ENCODE assay signal across 2 cellular contexts in the genomic region with DNA sequence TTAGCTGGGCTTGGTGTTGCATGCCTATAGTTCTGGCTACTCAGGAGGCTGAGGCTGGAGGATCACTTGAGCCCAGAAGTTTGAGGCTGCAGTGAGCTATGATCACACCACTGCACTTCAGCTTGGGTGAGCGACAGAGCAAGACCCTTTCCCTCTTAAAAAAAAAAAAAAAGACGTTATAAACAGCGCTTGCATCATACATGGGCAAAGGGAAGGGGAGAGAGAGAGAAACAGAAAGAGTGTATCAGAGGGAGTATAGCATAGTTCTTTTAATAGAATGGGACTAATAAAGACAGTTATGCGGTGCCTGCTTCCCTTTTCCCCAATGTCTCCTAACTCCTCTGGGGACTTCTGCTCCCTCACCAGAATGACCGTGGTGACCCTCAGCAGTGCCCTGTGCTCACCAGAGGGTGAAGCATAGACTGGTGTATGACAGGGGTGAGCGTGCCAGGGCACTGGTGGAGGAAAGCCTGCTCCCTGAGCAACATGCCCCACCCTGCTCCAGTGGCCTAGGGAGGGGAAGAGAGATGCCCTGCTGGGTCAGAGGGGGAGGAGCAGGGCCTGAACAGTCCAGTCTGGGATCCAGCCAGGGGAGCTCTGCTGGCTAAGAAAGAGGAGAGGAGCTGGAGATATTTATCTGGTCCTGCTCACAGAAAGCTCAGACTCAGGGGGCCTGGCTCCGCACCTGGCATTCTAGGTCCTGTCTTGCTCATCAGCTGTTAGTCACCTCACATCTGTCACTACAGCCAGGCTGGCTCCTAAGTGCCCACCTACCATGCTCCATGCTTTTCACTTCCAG.
TF ChIP-seq lines count a peak whose summit lies in the region.

No MANE protein-coding gene starts in this region.

TF ChIP-seq in SK-N-SH, 30 proteins besides CTCF, POLR2A, EP300 and RAD21:
- TF ChIP-seq CHD2 (IDR thresholded peaks at IDR 0.05; ENCODE audit: low read length, partially characterized antibody) (peak; percentile 17), MEF2A (IDR thresholded peaks at IDR 0.05; ENCODE audit: borderline replicate concordance, low read depth) (no peak), MXI1 (IDR thresholded peaks at IDR 0.05; ENCODE audit: low read depth, low read length) (peak; percentile 69)

TF ChIP-seq in SK-N-SH treated with all-trans-retinoic acid at 6 μM for 48 hours, 23 proteins besides CTCF, POLR2A, EP300 and RAD21:
- TF ChIP-seq TSHZ2 (CRISPR knock-in tag; IDR thresholded peaks at IDR 0.05) (no peak), ZNF70 (CRISPR knock-in tag; IDR thresholded peaks at IDR 0.05) (no peak), ZFP30 (CRISPR knock-in tag; IDR thresholded peaks at IDR 0.05) (no peak), BACH2 (CRISPR knock-in tag; IDR thresholded peaks at IDR 0.05; ENCODE audit: borderline replicate concordance) (no peak), RARB (CRISPR knock-in tag; IDR thresholded peaks at IDR 0.05) (no peak)
TF ChIP-seq in SK-N-SH treated with all-trans-retinoic acid at 6 μM for 48 hours: peak in this region for 0.
